1 cellular context compared by ENCODE assay signal in genomic region chr15:64334530-64334929, GRCh38.
TF ChIP-seq lines count a peak whose summit lies in the region.

No MANE protein-coding gene starts in this region.

TF ChIP-seq in GM23338, 12 proteins besides CTCF, POLR2A, EP300 and RAD21 (continued from another document):
- TF ChIP-seq REST (IDR thresholded peaks at IDR 0.05; ENCODE audit: unreplicated experiment) (no peak), ETS1 (IDR thresholded peaks at IDR 0.05) (no peak), EZH2phosphoT487 (IDR thresholded peaks at IDR 0.05; ENCODE audit: unreplicated experiment) (no peak), CREB1 (CRISPR knock-in tag; IDR thresholded peaks at IDR 0.05; ENCODE audit: low read depth) (no peak), ZNF114 (CRISPR knock-in tag; IDR thresholded peaks at IDR 0.05) (no peak), EZH2 (IDR thresholded peaks at IDR 0.05; ENCODE audit: low read depth, unreplicated experiment) (no peak), NANOG (IDR thresholded peaks at IDR 0.05; ENCODE audit: borderline replicate concordance) (no peak), ZNF331 (CRISPR knock-in tag; IDR thresholded peaks at IDR 0.05; ENCODE audit: low read depth) (no peak), STAT1 (IDR thresholded peaks at IDR 0.05; ENCODE audit: unreplicated experiment) (no peak), JUNB (IDR thresholded peaks at IDR 0.05; ENCODE audit: unreplicated experiment) (no peak)
